9 cellular contexts compared by ENCODE assay signal in genomic region chr19:56765107-56765506, GRCh38.
DNase-seq lines count a peak whose midpoint lies in the region; ATAC-seq lines count a peak whose summit lies in the region.
"Had no signal": no experiment of that assay in that cellular context is flagged by ENCODE, and none has a peak within 500 bp of the region (broad histone marks: within the 10 kb centered on the region; RNA-seq: fewer than 3 reads in every experiment).

No MANE protein-coding gene starts in this region.

- DNase-seq in C1 segment of cervical spinal cord (lab: John Stamatoyannopoulos, UW) (peak in 13 of 14 donors; percentile 4 to 75 (median 58)), head of caudate nucleus (peak; percentile 58 to 95 (median 88)), pons (ENCODE audit: low spot score) (peak; percentile 56), NCI-H345 treated with DMSO at 0.1 percent for 48 hours (lab: John Stamatoyannopoulos, UW; ENCODE audit: unreplicated experiment) (no peak), NCI-H146 treated with DMSO at 0.1 percent for 48 hours (lab: John Stamatoyannopoulos, UW; ENCODE audit: unreplicated experiment) (no peak)
- peak; percentile 8 to 13 for DNase-seq in activated CD4-positive, alpha-beta T cell treated with anti-CD3 and anti-CD28 coated beads, Interleukin-2, amount 50 U/mL, for 48 hours
- DNase-seq: IMR-90 had no signal

- intact Hi-C loops in head of caudate nucleus (cut with DNase I): no loop called here

- ATAC-seq in GM21381 (IDR thresholded peaks at IDR 0.05; ENCODE audit: unreplicated experiment) (no peak), GM21528 (IDR thresholded peaks at IDR 0.05; ENCODE audit: low FRiP score, unreplicated experiment) (no peak)

Comparison
In these comparisons a context has a peak if more than half of its experiments do, and no peak if none do; other contexts are left out.
1. DNase-seq: peak in C1 segment of cervical spinal cord (13 of 14), activated CD4-positive, alpha-beta T cell treated with anti-CD3 and anti-CD28 coated beads, Interleukin-2, amount 50 U/mL, for 48 hours (2 of 2), head of caudate nucleus (42 of 42) and pons (single experiment); none in NCI-H345 treated with DMSO at 0.1 percent for 48 hours (single experiment) and NCI-H146 treated with DMSO at 0.1 percent for 48 hours (single experiment).